ENCODE assay signal across 1 cellular context in genomic region chr1:112618721-112619517, GRCh38.
TF ChIP-seq lines count a peak whose summit lies in the region.

A gene with protein sequence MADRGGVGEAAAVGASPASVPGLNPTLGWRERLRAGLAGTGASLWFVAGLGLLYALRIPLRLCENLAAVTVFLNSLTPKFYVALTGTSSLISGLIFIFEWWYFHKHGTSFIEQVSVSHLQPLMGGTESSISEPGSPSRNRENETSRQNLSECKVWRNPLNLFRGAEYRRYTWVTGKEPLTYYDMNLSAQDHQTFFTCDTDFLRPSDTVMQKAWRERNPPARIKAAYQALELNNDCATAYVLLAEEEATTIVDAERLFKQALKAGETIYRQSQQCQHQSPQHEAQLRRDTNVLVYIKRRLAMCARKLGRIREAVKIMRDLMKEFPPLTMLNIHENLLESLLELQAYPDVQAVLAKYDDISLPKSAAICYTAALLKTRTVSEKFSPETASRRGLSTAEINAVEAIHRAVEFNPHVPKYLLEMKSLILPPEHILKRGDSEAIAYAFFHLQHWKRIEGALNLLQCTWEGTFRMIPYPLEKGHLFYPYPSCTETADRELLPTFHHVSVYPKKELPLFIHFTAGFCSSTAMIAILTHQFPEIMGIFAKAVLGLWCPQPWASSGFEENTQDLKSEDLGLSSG (minus strand): TSS chr1:112619141. CDS start chr1:112619113, 28 bp downstream.

TF ChIP-seq in HepG2, 621 proteins besides CTCF, POLR2A, EP300 and RAD21 (continued from another document):
- TF ChIP-seq ZIK1 (CRISPR knock-in tag; IDR thresholded peaks at IDR 0.05; ENCODE audit: borderline replicate concordance, low read depth) (no peak), RBAK (CRISPR knock-in tag; IDR thresholded peaks at IDR 0.05) (no peak), TARDBP (CRISPR knock-in tag; IDR thresholded peaks at IDR 0.05) (peak; percentile 58; the same call in 1 of the 2 replicates), ARNT2 (CRISPR knock-in tag; IDR thresholded peaks at IDR 0.05; ENCODE audit: low read depth) (peak; percentile 59; the same call in 1 of the 2 replicates), ZNF569 (CRISPR knock-in tag; IDR thresholded peaks at IDR 0.05; ENCODE audit: borderline replicate concordance) (no peak), DMTF1 (CRISPR knock-in tag; IDR thresholded peaks at IDR 0.05) (no peak), RCOR2 (CRISPR knock-in tag; IDR thresholded peaks at IDR 0.05) (no peak), ESRRA (CRISPR knock-in tag; IDR thresholded peaks at IDR 0.05; ENCODE audit: low read depth) (no peak; the same call in 1 of the 2 replicates), ZNF768 (CRISPR knock-in tag; IDR thresholded peaks at IDR 0.05) (peak; percentile 51; the same call in 1 of the 2 replicates), ARHGAP35 (CRISPR knock-in tag; IDR thresholded peaks at IDR 0.05; ENCODE audit: borderline replicate concordance) (peak; percentile 71; the same call in 1 of the 2 replicates), NR2F6 (IDR thresholded peaks at IDR 0.05) (no peak), NR2F6 (CRISPR knock-in tag; IDR thresholded peaks at IDR 0.05) (no peak), ZBED4 (CRISPR knock-in tag; IDR thresholded peaks at IDR 0.05; ENCODE audit: borderline replicate concordance) (0 out of 2 replicates have a peak, but pooled peaks have one; percentile 24), SOX6 (IDR thresholded peaks at IDR 0.05) (no peak), SOX6 (CRISPR knock-in tag; IDR thresholded peaks at IDR 0.05) (peak; percentile 44), GATAD2A (CRISPR knock-in tag; IDR thresholded peaks at IDR 0.05) (no peak), ZNF557 (CRISPR knock-in tag; IDR thresholded peaks at IDR 0.05) (no peak), ZFP41 (CRISPR knock-in tag; IDR thresholded peaks at IDR 0.05; ENCODE audit: borderline replicate concordance) (no peak), ADNP (CRISPR knock-in tag; IDR thresholded peaks at IDR 0.05) (no peak), GPN1 (CRISPR knock-in tag; IDR thresholded peaks at IDR 0.05; ENCODE audit: borderline replicate concordance) (no peak), RELA (CRISPR knock-in tag; IDR thresholded peaks at IDR 0.05) (no peak), ZFP36 (IDR thresholded peaks at IDR 0.05; ENCODE audit: borderline replicate concordance, low read depth, low read length, partially characterized antibody) (no peak), IKZF1 (IDR thresholded peaks at IDR 0.05) (no peak), TFE3 (CRISPR knock-in tag; IDR thresholded peaks at IDR 0.05) (no peak), ZNF350 (CRISPR knock-in tag; IDR thresholded peaks at IDR 0.05; ENCODE audit: borderline replicate concordance, low read depth) (0 out of 2 replicates have a peak, but pooled peaks have one; percentile 20), RAD51 (IDR thresholded peaks at IDR 0.05; ENCODE audit: borderline replicate concordance) (no peak), ZNF781 (CRISPR knock-in tag; IDR thresholded peaks at IDR 0.05; ENCODE audit: borderline replicate concordance, not compliant biosample characterization) (no peak), MAFK (conservative IDR thresholded peaks at IDR 0.05 in 1 of 2, IDR thresholded peaks at IDR 0.05 in 1 of 2; ENCODE audit: low read length in 2 of 2) (no peak)
- TF ChIP-seq, protein P1, sequence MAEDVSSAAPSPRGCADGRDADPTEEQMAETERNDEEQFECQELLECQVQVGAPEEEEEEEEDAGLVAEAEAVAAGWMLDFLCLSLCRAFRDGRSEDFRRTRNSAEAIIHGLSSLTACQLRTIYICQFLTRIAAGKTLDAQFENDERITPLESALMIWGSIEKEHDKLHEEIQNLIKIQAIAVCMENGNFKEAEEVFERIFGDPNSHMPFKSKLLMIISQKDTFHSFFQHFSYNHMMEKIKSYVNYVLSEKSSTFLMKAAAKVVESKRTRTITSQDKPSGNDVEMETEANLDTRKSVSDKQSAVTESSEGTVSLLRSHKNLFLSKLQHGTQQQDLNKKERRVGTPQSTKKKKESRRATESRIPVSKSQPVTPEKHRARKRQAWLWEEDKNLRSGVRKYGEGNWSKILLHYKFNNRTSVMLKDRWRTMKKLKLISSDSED (CRISPR knock-in tag; IDR thresholded peaks at IDR 0.05): no peak
- TF ChIP-seq, protein P2, sequence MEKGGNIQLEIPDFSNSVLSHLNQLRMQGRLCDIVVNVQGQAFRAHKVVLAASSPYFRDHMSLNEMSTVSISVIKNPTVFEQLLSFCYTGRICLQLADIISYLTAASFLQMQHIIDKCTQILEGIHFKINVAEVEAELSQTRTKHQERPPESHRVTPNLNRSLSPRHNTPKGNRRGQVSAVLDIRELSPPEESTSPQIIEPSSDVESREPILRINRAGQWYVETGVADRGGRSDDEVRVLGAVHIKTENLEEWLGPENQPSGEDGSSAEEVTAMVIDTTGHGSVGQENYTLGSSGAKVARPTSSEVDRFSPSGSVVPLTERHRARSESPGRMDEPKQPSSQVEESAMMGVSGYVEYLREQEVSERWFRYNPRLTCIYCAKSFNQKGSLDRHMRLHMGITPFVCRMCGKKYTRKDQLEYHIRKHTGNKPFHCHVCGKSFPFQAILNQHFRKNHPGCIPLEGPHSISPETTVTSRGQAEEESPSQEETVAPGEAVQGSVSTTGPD (CRISPR knock-in tag; IDR thresholded peaks at IDR 0.05): no peak
